Comparison of ENCODE assay signal across 2 cellular contexts in genomic region chr4:189436207-189436606, GRCh38.
TF ChIP-seq lines count a peak whose summit lies in the region.

No MANE protein-coding gene starts in this region.

TF ChIP-seq in HepG2, 621 proteins besides CTCF, POLR2A, EP300 and RAD21:
- TF ChIP-seq ZNF891 (CRISPR knock-in tag; IDR thresholded peaks at IDR 0.05) (no peak), ZNF446 (CRISPR knock-in tag; IDR thresholded peaks at IDR 0.05) (no peak), SPEN (CRISPR knock-in tag; IDR thresholded peaks at IDR 0.05; ENCODE audit: low read depth) (no peak), MIXL1 (CRISPR knock-in tag; IDR thresholded peaks at IDR 0.05) (no peak), SMC3 (IDR thresholded peaks at IDR 0.05; ENCODE audit: low read length) (peak; percentile 54)

TF ChIP-seq in H1, 55 proteins besides CTCF, POLR2A, EP300 and RAD21:
- TF ChIP-seq BRCA1 (IDR thresholded peaks at IDR 0.05; ENCODE audit: low read depth, low read length) (no peak), SRF (IDR thresholded peaks at IDR 0.05; ENCODE audit: low read depth, low read length) (no peak), SIX5 (IDR thresholded peaks at IDR 0.05; ENCODE audit: low read depth, low read length) (no peak), GABPA (IDR thresholded peaks at IDR 0.05; ENCODE audit: borderline replicate concordance, insufficient read depth, low read length) (no peak), RXRA (IDR thresholded peaks at IDR 0.05; ENCODE audit: insufficient read depth, low read depth, low read length) (no peak), BACH1 (IDR thresholded peaks at IDR 0.05; ENCODE audit: low read length) (no peak), RBBP5 (IDR thresholded peaks at IDR 0.05; ENCODE audit: borderline replicate concordance, low read depth, low read length) (no peak), SP4 (IDR thresholded peaks at IDR 0.05; ENCODE audit: low read length) (no peak), FOSL1 (IDR thresholded peaks at IDR 0.05; ENCODE audit: insufficient read depth, low read depth, low read length) (no peak), RNF2 (IDR thresholded peaks at IDR 0.05; ENCODE audit: borderline replicate concordance, low read depth, low read length, missing control alignments, poor library complexity, severe bottlenecking) (no peak), EZH2 (IDR thresholded peaks at IDR 0.05; ENCODE audit: low read depth, low read length, severe bottlenecking) (no peak), SUZ12 (IDR thresholded peaks at IDR 0.05; ENCODE audit: low read length) (no peak), TAF1 (IDR thresholded peaks at IDR 0.05; ENCODE audit: low read depth, low read length) (no peak), JUN (IDR thresholded peaks at IDR 0.05; ENCODE audit: low read depth, low read length) (no peak)
